ENCODE assay signal across 8 cellular contexts in the genomic region with DNA sequence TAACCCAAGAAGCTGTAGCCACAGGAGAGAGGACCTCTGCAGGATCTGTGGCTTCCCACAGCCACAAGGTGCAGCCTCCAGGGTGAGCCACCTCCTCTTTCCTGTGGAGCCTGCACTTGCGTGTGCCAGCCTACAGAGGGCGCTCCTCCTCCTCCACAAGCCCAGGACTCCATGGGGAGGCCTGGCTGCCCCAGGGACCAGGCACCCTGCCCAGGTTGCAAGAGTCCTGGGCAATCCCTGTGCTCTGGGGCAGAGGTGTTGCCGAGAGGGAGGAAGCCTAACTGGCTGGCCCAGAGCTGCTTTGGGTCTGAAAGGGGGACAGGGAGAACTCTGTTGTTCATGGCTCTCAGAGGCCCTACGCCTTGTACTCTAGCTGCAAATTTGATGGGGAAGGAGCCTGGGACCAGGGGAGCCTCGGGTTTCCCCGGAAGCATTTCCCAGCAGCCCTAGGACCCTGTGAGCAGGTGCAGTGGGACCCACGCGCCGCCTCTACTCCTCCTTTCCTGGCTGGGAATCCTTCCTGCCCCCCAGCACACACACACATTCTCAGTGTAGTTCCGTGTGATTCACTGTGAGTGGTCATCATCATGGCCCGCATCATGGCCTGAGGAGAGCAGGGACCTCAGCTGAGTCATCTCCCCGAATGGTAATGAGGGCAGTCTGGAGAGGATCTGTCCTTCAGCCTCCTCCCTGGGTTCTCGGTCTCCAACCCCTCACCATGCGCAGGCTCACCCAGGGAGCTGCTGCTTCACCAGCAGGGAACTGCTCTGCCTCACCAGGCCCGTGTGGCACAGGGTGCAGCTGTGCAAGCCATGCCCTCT. TPM values are rescaled to one million over a fixed set of nuclear protein-coding genes. Genes with fewer than 3 reads are reported as not detected.
DNase-seq lines count a peak whose midpoint lies in the region; ATAC-seq, FAIRE-seq and TF ChIP-seq lines count a peak whose summit lies in the region.

No MANE protein-coding gene starts in this region.

- no peaks in the 10 kb centered on the region for H3K9me3 ChIP-seq in BE2C
- no peaks in the 10 kb centered on the region for H3K9me3 ChIP-seq in HAP-1
- H3K9me3 ChIP-seq in cardiac muscle cell (ENCODE audit: low read depth): no peaks in the 10 kb centered on the region
- H3K9me3 ChIP-seq in small intestine (ENCODE audit: control insufficient read depth, low read depth): no peaks in the 10 kb centered on the region

- no peak for ATAC-seq in HG03354 (IDR thresholded peaks at IDR 0.05; ENCODE audit: poor library complexity, severe bottlenecking, unreplicated experiment)

- H3K36me3 ChIP-seq in BE2C (no peaks in the 10 kb centered on the region), HAP-1 (replicated peaks) (no peaks in the 10 kb centered on the region), cardiac muscle cell (no peaks in the 10 kb centered on the region), small intestine (ENCODE audit: control insufficient read depth in 2 of 2, insufficient read depth in 2 of 2, low read length in 2 of 2) (no peaks in the 10 kb centered on the region)

- 77 to 79% (median 78%) methylated on average over 15 of the region's 15 CpGs for WGBS in small intestine, 3 donors

- H3K4me3 ChIP-seq in BE2C (ENCODE audit: low read depth, low read length) (no peak overlapping the region), HAP-1 (no peak overlapping the region), cardiac muscle cell (no peak overlapping the region), small intestine (ENCODE audit: low read depth in 1 of 2, low read length in 2 of 2) (no peak overlapping the region)

- no peak for FAIRE-seq in small intestine (lab: Jason Lieb, UNC)

- TF ChIP-seq CTCF in BE2C (IDR thresholded peaks at IDR 0.05; ENCODE audit: low read depth, low read length) (peak; percentile 98), cardiac muscle cell (IDR thresholded peaks at IDR 0.05; ENCODE audit: low read depth, low read length) (peak; percentile 98)

- no peaks in the 10 kb centered on the region for H3K27me3 ChIP-seq in BE2C
- no peaks in the 10 kb centered on the region for H3K27me3 ChIP-seq in HAP-1 (ENCODE audit: low read depth)
- no peaks in the 10 kb centered on the region for H3K27me3 ChIP-seq in cardiac muscle cell
- no peaks in the 10 kb centered on the region for H3K27me3 ChIP-seq in small intestine (ENCODE audit: control insufficient read depth in 2 of 2, insufficient read depth in 2 of 2, low read length in 2 of 2)

- no peaks in the 10 kb centered on the region for H3K4me1 ChIP-seq in BE2C
- no peaks in the 10 kb centered on the region for H3K4me1 ChIP-seq in HAP-1
- no peaks in the 10 kb centered on the region for H3K4me1 ChIP-seq in cardiac muscle cell (ENCODE audit: low read depth)
- peaks cover 0 to 7% of the 10 kb centered on the region in 2 donors for H3K4me1 ChIP-seq in small intestine (ENCODE audit: control insufficient read depth in 2 of 2, insufficient read depth in 1 of 2, low read depth in 1 of 2, low read length in 1 of 2)

- peak; percentile 70 for DNase-seq in BE2C
- DNase-seq in HAP-1 (ENCODE audit: low spot score in 2 of 2): peak; percentile 70 to 88
- peak; percentile 2 for DNase-seq in SHP77 treated with DMSO at 0.1 percent for 48 hours (lab: John Stamatoyannopoulos, UW)
- peak; percentile 62 for DNase-seq in activated naive CD4-positive, alpha-beta T cell treated with Interleukin-2 at 50 U/mL for 16 hours
- peak; percentile 49 to 83 for DNase-seq in cardiac muscle cell (ENCODE audit: low read depth in 1 of 2, low spot score in 1 of 2)
- peak; percentile 70 for DNase-seq in small intestine
- DNase-seq in globus pallidus (ENCODE audit: low spot score): no peak

- H3K27ac ChIP-seq in cardiac muscle cell (no peak overlapping the region), small intestine (ENCODE audit: low read depth in 1 of 2, low read length in 1 of 2) (no peak overlapping the region)

- in situ Hi-C loops in HAP-1 (cut with MboI; ENCODE audit: low sequenced_read_pairs): no loop called here

RNA-seq across cellular contexts. Expression of a gene that starts 24.3 kb away (rescaled TPM):
- polyA plus RNA-seq in BE2C (2012; ENCODE audit: insufficient read depth, insufficient read length, low read depth): not detected
- total RNA-seq in cardiac muscle cell: not detected in 2 replicates
- polyA plus RNA-seq in cardiac muscle cell (not detected in 2 replicates), small intestine (not detected)

RNA-seq across cellular contexts. Expression of a gene that starts 28.6 kb away (rescaled TPM):
- polyA plus RNA-seq in BE2C (2012; ENCODE audit: insufficient read depth, insufficient read length, low read depth): 42.5 TPM
- 54.5 and 79.4 TPM in 2 replicates for total RNA-seq in cardiac muscle cell
- polyA plus RNA-seq in cardiac muscle cell (82.3 and 92.4 TPM in 2 replicates), small intestine (1 to 10 TPM; 2.2 to 6.1 (median 3.8) TPM)

Comparison
In these comparisons a context has a peak if more than half of its experiments do, and no peak if none do; other contexts are left out.
1. RNA of a gene that starts 28.6 kb away (polyA plus RNA-seq): 82.3 to 92.4 TPM in cardiac muscle cell; 2.2 to 6.1 TPM in small intestine; every median in the first group is over 10 times any median in the second.